6 cellular contexts compared by ENCODE assay signal in genomic region chr1:231177226-231177625, GRCh38.
"Had no signal": no experiment of that assay in that cellular context is flagged by ENCODE, and none has a peak within 500 bp of the region (broad histone marks: within the 10 kb centered on the region; RNA-seq: fewer than 3 reads in every experiment).

No MANE protein-coding gene starts in this region.

- H3K4me3 ChIP-seq: GM23338 had no signal

- FAIRE-seq: H1, H54, HepG2 had no signal

- H3K27ac ChIP-seq: HL-60 had no signal

- ATAC-seq: GM23338, HepG2 had no signal

- DNase-seq: H9 had no signal
